In genomic region chr17:2302740-2303277, GRCh38 we compare ENCODE assay signal across 8 cellular contexts. TPM values are rescaled to one million over a fixed set of nuclear protein-coding genes. Genes with fewer than 3 reads are reported as not detected.
DNase-seq lines count a peak whose midpoint lies in the region; ATAC-seq and TF ChIP-seq lines count a peak whose summit lies in the region.

No MANE protein-coding gene starts in this region.

- CTCF ChIA-PET in activated B cell treated with CpG ODN at 0.5 μM for 24 hours (lab: Charles Lee), result interaction anchor here (2.5 kb wide), 1 partner anchor 50 kb away, joined by 8 read pairs; no protein-coding TSS in a partner anchor

- peak overlapping the region; percentile 88 for H3K4me3 Mint-ChIP-seq in activated B cell treated with CpG ODN at 0.5 μM for 24 hours
- H3K4me3 Mint-ChIP-seq in stimulated activated naive B cell treated with anti-CD40 and anti-IgM and Interleukin-4, amounts not matched to agents 10 μg/mL and 1 μg/mL and 100 μg/mL, for 72 hours, result peak overlapping the region; percentile 88 to 91

- DNase-seq in EH (ENCODE audit: low read depth), result peak; percentile 4
- DNase-seq in HFF-Myc (ENCODE audit: extremely low read depth, low read depth), result no peak
- DNase-seq in activated B cell treated with CpG ODN at 0.5 μM for 24 hours, result no peak
- DNase-seq in stimulated activated naive B cell treated with anti-CD40 and anti-IgM and Interleukin-4, amounts not matched to agents 10 μg/mL and 1 μg/mL and 100 μg/mL, for 72 hours, result no peak
- no peak for DNase-seq in cortex of kidney (lab: John Stamatoyannopoulos, UW)

- no peaks in the 10 kb centered on the region for H3K27me3 Mint-ChIP-seq in activated B cell treated with CpG ODN at 0.5 μM for 24 hours
- H3K27me3 Mint-ChIP-seq in stimulated activated naive B cell treated with anti-CD40 and anti-IgM and Interleukin-4, amounts not matched to agents 10 μg/mL and 1 μg/mL and 100 μg/mL, for 72 hours, result no peaks in the 10 kb centered on the region

- H3K4me1 Mint-ChIP-seq in activated B cell treated with CpG ODN at 0.5 μM for 24 hours, result peaks cover 14% of the 10 kb centered on the region
- peaks cover 5 to 51% of the 10 kb centered on the region in 2 donors for H3K4me1 Mint-ChIP-seq in stimulated activated naive B cell treated with anti-CD40 and anti-IgM and Interleukin-4, amounts not matched to agents 10 μg/mL and 1 μg/mL and 100 μg/mL, for 72 hours

- H3K4me3 ChIP-seq in HFF-Myc (replicated peaks; ENCODE audit: low read depth, low read length) (peak overlapping the region; percentile 92), iPS-11a (ENCODE audit: low read depth, low read length) (peak overlapping the region; percentile 88)

- intact Hi-C loops in activated B cell treated with CpG ODN at 0.5 μM for 24 hours (cut with micrococcal nuclease), result loop anchor here (1.0 to 5.0 kb wide), 3 partner anchors 33 to 1306 kb away; partner anchors contain the start of genes MNT, TIMM22 and TSR1

- no peak for TF ChIP-seq CTCF in HFF-Myc (IDR thresholded peaks at IDR 0.05; ENCODE audit: low read depth, low read length, missing control alignments)
- no peak for TF ChIP-seq CTCF in activated B cell treated with CpG ODN at 0.5 μM for 24 hours (IDR thresholded peaks at IDR 0.05)

- H3K9me3 Mint-ChIP-seq in activated B cell treated with CpG ODN at 0.5 μM for 24 hours, result no peaks in the 10 kb centered on the region
- no peaks in the 10 kb centered on the region for H3K9me3 Mint-ChIP-seq in stimulated activated naive B cell treated with anti-CD40 and anti-IgM and Interleukin-4, amounts not matched to agents 10 μg/mL and 1 μg/mL and 100 μg/mL, for 72 hours

- H3K27ac Mint-ChIP-seq in activated B cell treated with CpG ODN at 0.5 μM for 24 hours, result peak overlapping the region; percentile 65
- peak overlapping the region; percentile 89 for H3K27ac Mint-ChIP-seq in stimulated activated naive B cell treated with anti-CD40 and anti-IgM and Interleukin-4, amounts not matched to agents 10 μg/mL and 1 μg/mL and 100 μg/mL, for 72 hours

- peaks cover 17% of the 10 kb centered on the region for H3K36me3 Mint-ChIP-seq in activated B cell treated with CpG ODN at 0.5 μM for 24 hours (ENCODE audit: low read depth)
- H3K36me3 Mint-ChIP-seq in stimulated activated naive B cell treated with anti-CD40 and anti-IgM and Interleukin-4, amounts not matched to agents 10 μg/mL and 1 μg/mL and 100 μg/mL, for 72 hours, result peaks cover 20 to 28% of the 10 kb centered on the region in 2 donors

- ATAC-seq in activated B cell treated with CpG ODN at 0.5 μM for 24 hours (ENCODE audit: low read depth) (no peak), GM18511 (IDR thresholded peaks at IDR 0.05; ENCODE audit: unreplicated experiment) (no peak)
- peak; percentile 2 for ATAC-seq in stimulated activated naive B cell treated with anti-CD40 and anti-IgM and Interleukin-4, amounts not matched to agents 10 μg/mL and 1 μg/mL and 100 μg/mL, for 72 hours (replicated peaks)
- ATAC-seq in activated CD4-positive, CD25-positive, alpha-beta regulatory T cell treated with anti-CD3 and anti-CD28 coated beads, Interleukin-2, amount 50 U/mL, for 24 hours, result no peak

- POLR2A ChIA-PET in activated B cell treated with CpG ODN at 0.5 μM for 24 hours (lab: Charles Lee), result interaction anchor here (0.6 to 3.5 kb wide), 12 partner anchors 12 to 671 kb away, joined by 3 to 25 read pairs (median 5); partner anchors contain the start of genes PAFAH1B1 and TSR1

RNA-seq across cellular contexts. Expression of gene SMG6, which starts 0.8 kb away (rescaled TPM):
- 22.0 and 30.5 TPM in 2 replicates for total RNA-seq in activated B cell treated with CpG ODN at 0.5 μM for 24 hours

RNA-seq across cellular contexts. Expression of gene SRR, which starts 0.9 kb away (rescaled TPM):
- 5.7 and 8.6 TPM in 2 replicates for total RNA-seq in activated B cell treated with CpG ODN at 0.5 μM for 24 hours

RNA-seq across cellular contexts. Expression of gene TSR1, which starts 33.4 kb away (rescaled TPM):
- total RNA-seq in activated B cell treated with CpG ODN at 0.5 μM for 24 hours, result 46.4 and 48.5 TPM in 2 replicates

RNA-seq across cellular contexts. Expression of gene SGSM2, which starts 34.5 kb away (rescaled TPM):
- total RNA-seq in activated B cell treated with CpG ODN at 0.5 μM for 24 hours, result 50.1 and 60.5 TPM in 2 replicates

Comparison
In these comparisons a context has a peak if more than half of its experiments do, and no peak if none do; other contexts are left out.
1. ATAC-seq: peak in stimulated activated naive B cell treated with anti-CD40 and anti-IgM and Interleukin-4, amounts not matched to agents 10 μg/mL and 1 μg/mL and 100 μg/mL, for 72 hours (2 of 2); none in activated B cell treated with CpG ODN at 0.5 μM for 24 hours (single experiment), GM18511 (single experiment) and activated CD4-positive, CD25-positive, alpha-beta regulatory T cell treated with anti-CD3 and anti-CD28 coated beads, Interleukin-2, amount 50 U/mL, for 24 hours (0 of 2).